ENCODE assay signal across 27 cellular contexts in genomic region chr14:22984959-22985658, GRCh38. TPM values are rescaled to one million over a fixed set of nuclear protein-coding genes. Genes with fewer than 3 reads are reported as not detected.
DNase-seq lines count a peak whose midpoint lies in the region; ATAC-seq, FAIRE-seq and TF ChIP-seq lines count a peak whose summit lies in the region.
"Had no signal": no experiment of that assay in that cellular context is flagged by ENCODE, and none has a peak within 500 bp of the region (broad histone marks: within the 10 kb centered on the region; RNA-seq: fewer than 3 reads in every experiment).

No MANE protein-coding gene starts in this region.

- TF ChIP-seq POLR2A in HepG2 (IDR thresholded peaks at IDR 0.05; ENCODE audit: insufficient read depth in 1 of 2, low read depth in 2 of 2, low read length in 2 of 2) (peak in 1 of 2 experiments; percentile 38; a peak in 1 of 4 replicates), right lobe of liver (IDR thresholded peaks at IDR 0.05) (no peak)

- H3K79me2 ChIP-seq in HepG2 (ENCODE audit: insufficient read depth, low read length) (peaks cover 29% of the 10 kb centered on the region), neural progenitor cell (ENCODE audit: low read depth) (peaks cover 48% of the 10 kb centered on the region)

- FAIRE-seq in HepG2 (lab: Jason Lieb, UNC): no peak
- FAIRE-seq: A549, GM12891, GM18507, H1 had no signal

- H3K4me1 ChIP-seq in HepG2 (ENCODE audit: insufficient read depth, low read length): peaks cover 39% of the 10 kb centered on the region
- peaks cover 0 to 27% (median 5%) of the 10 kb centered on the region in 4 donors for H3K4me1 ChIP-seq in right lobe of liver
- peaks cover under 1% of the 10 kb centered on the region for H3K4me1 ChIP-seq in neural progenitor cell

- ATAC-seq in HepG2 (no peak), right lobe of liver (no peak), GM18868 (IDR thresholded peaks at IDR 0.05; ENCODE audit: unreplicated experiment) (no peak)
- ATAC-seq: A549 had no signal

- H3K4me3 ChIP-seq in HepG2 (replicated peaks in 1 of 3; ENCODE audit: insufficient read depth in 1 of 3, low read depth in 2 of 3, low read length in 3 of 3) (no peak overlapping the region), right lobe of liver (no peak overlapping the region), neural progenitor cell (no peak overlapping the region)
- H3K4me3 ChIP-seq: A549; BLaER1 treated with 17β-estradiol and CSF1 and Interleukin-3, amounts not matched to agents 10 nM and 100 nM; GM23248 had no signal

- intact Hi-C loops in HepG2 (cut with micrococcal nuclease; ENCODE audit: unreplicated experiment): loop anchor here (5.0 to 10.0 kb wide), 2 partner anchors 113 to 320 kb away; partner anchors contain the start of genes BCL2L2, LRP10 and PPP1R3E
- intact Hi-C loops in right lobe of liver (cut with DNase I): loop anchor here (5.0 kb wide), 1 partner anchor 72 kb away; the partner anchor contains the start of gene CDH24 (in 2 of the 2)

- CTCF ChIA-PET in HepG2 (lab: Yijun Ruan, JAX; ENCODE audit: low intra/inter-chr PET ratio, low total read pairs): interaction anchor here (1.3 to 6.6 kb wide), 7 partner anchors 12 to 428 kb away, joined by 5 to 298 read pairs (median 27); partner anchors contain the start of genes CDH24 and PRMT5

- H3K4me1 Mint-ChIP-seq in brain (peaks cover 2% of the 10 kb centered on the region), nephron (peaks cover 7% of the 10 kb centered on the region), neural progenitor cell (peaks cover 3% of the 10 kb centered on the region)

- H3K9me3 ChIP-seq in HepG2 (ENCODE audit: low read length): no peaks in the 10 kb centered on the region
- H3K9me3 ChIP-seq in right lobe of liver: no peaks in the 10 kb centered on the region
- H3K9me3 ChIP-seq in neural progenitor cell (ENCODE audit: low read depth): no peaks in the 10 kb centered on the region
- H3K9me3 ChIP-seq: A549; BE2C; BLaER1 treated with 17β-estradiol and CSF1 and Interleukin-3, amounts not matched to agents 10 nM and 100 nM had no signal

- no peak overlapping the region for H3K27ac ChIP-seq in HepG2 (ENCODE audit: extremely low read length, insufficient read depth, low read length)
- H3K27ac ChIP-seq in right lobe of liver: no peak overlapping the region
- H3K27ac ChIP-seq in neural progenitor cell: no peak overlapping the region
- H3K27ac ChIP-seq: A549; BLaER1 treated with 17β-estradiol and CSF1 and Interleukin-3, amounts not matched to agents 10 nM and 100 nM; GM23248 had no signal

- no peak overlapping the region for H3K9ac ChIP-seq in HepG2 (ENCODE audit: insufficient read depth, low read depth, low read length)
- H3K9ac ChIP-seq in neural progenitor cell: no peak overlapping the region
- H3K9ac ChIP-seq: GM23248 had no signal

- BruUV-seq in HepG2 (replicated peaks; lab: Mats Ljungman, UMichigan): no TSS peak

- POLR2A ChIA-PET in HepG2 (lab: Yijun Ruan, JAX): interaction anchor here (1.2 to 25.8 kb wide), 8 partner anchors 10 to 84 kb away, joined by 3 to 1670 read pairs (median 50); partner anchors contain the start of genes CDH24, HAUS4 and PRMT5

- TF ChIP-seq EP300 in HepG2 (IDR thresholded peaks at IDR 0.05; ENCODE audit: low read depth in 2 of 2, low read length in 2 of 2) (no peak), HepG2 (CRISPR knock-in tag; IDR thresholded peaks at IDR 0.05; ENCODE audit: borderline replicate concordance) (no peak)

- H3K9me3 Mint-ChIP-seq in brain (no peaks in the 10 kb centered on the region), nephron (no peaks in the 10 kb centered on the region), neural progenitor cell (peaks cover 2% of the 10 kb centered on the region)

- H3K27me3 ChIP-seq in HepG2 (ENCODE audit: control insufficient read depth in 1 of 2, insufficient read depth in 2 of 2, low read length in 2 of 2) (no peaks in the 10 kb centered on the region; a peak in 1 of 5 replicates), right lobe of liver (no peaks in the 10 kb centered on the region), neural progenitor cell (no peaks in the 10 kb centered on the region)

- H3K4me3 Mint-ChIP-seq in brain (peak overlapping the region in 3 of 5 experiments; percentile 1 to 59 (median 17)), nephron (peak overlapping the region; percentile 24 to 39 (median 27)), neural progenitor cell (peak overlapping the region; percentile 1)
- H3K4me3 Mint-ChIP-seq: CD14-positive monocyte had no signal

- 98% methylated on average over 6 of the region's 6 CpGs for WGBS in HepG2 (ENCODE audit: low lambda C conversion rate)
- 86% methylated on average over 5 of the region's 6 CpGs for WGBS in right lobe of liver (ENCODE audit: insufficient coverage, low coverage, low lambda C conversion rate, missing lambda C conversion rate)

- DNase-seq in HepG2 (ENCODE audit: low spot score) (no peak), right lobe of liver (no peak), neural progenitor cell (ENCODE audit: low spot score) (no peak), NCI-H2227 (lab: John Stamatoyannopoulos, UW; ENCODE audit: unreplicated experiment) (no peak), SKM-1 (lab: John Stamatoyannopoulos, UW; ENCODE audit: unreplicated experiment) (no peak)
- DNase-seq: 8988T; ACHN; AML-193; BE2C; Calu3; CD4-positive, alpha-beta memory T cell; COR-L47; DMS53; DMS79 treated with DMSO at 0.1 percent for 48 hours; GF-D8; GM23248; H7; HCEC 1CT had no signal

- H3K4me2 ChIP-seq in HepG2 (ENCODE audit: low read depth, low read length) (no peak overlapping the region), neural progenitor cell (no peak overlapping the region)
- H3K4me2 ChIP-seq: A549 had no signal

- no peak overlapping the region for H2AFZ ChIP-seq in HepG2 (ENCODE audit: low read length)
- no peak overlapping the region for H2AFZ ChIP-seq in neural progenitor cell (replicated peaks)
- H2AFZ ChIP-seq: GM23248 had no signal

- H3K27ac Mint-ChIP-seq in brain: no peak overlapping the region
- no peak overlapping the region for H3K27ac Mint-ChIP-seq in nephron
- H3K27ac Mint-ChIP-seq in neural progenitor cell: no peak overlapping the region

- in situ Hi-C loops in HepG2 (cut with HindIII; ENCODE audit: extremely low pct_ligation_motif_present, low pct_unique_long_range_greater_than_20kb): loop anchor here (5.0 kb wide), 1 partner anchor 67 kb away; no protein-coding TSS in a partner anchor

- H3F3A ChIP-seq in neural progenitor cell (ENCODE audit: low read depth): peaks cover 40% of the 10 kb centered on the region

- TF ChIP-seq CTCF in HepG2 (CRISPR knock-in tag; IDR thresholded peaks at IDR 0.05) (no peak), right lobe of liver (IDR thresholded peaks at IDR 0.05) (no peak), brain (conservative IDR thresholded peaks at IDR 0.05) (no peak), nephron (IDR thresholded peaks at IDR 0.05; ENCODE audit: unreplicated experiment in 3 of 3) (no peak), neural progenitor cell (IDR thresholded peaks at IDR 0.05) (no peak)

- H3K36me3 ChIP-seq in HepG2 (replicated peaks in 1 of 2; ENCODE audit: control insufficient read depth in 1 of 2, insufficient read depth in 2 of 2, low read length in 2 of 2): peaks cover 0 to 6% of the 10 kb centered on the region in 2 experiments; a peak in 2 of 5 replicates
- H3K36me3 ChIP-seq in right lobe of liver: no peaks in the 10 kb centered on the region
- no peaks in the 10 kb centered on the region for H3K36me3 ChIP-seq in neural progenitor cell
- H3K36me3 ChIP-seq: BE2C had no signal

- no peak for TF ChIP-seq RAD21 in HepG2 (CRISPR knock-in tag; IDR thresholded peaks at IDR 0.05)

- no peaks in the 10 kb centered on the region for H4K20me1 ChIP-seq in HepG2 (ENCODE audit: insufficient read depth, low read length)
- H4K20me1 ChIP-seq in neural progenitor cell (ENCODE audit: low read depth): peaks cover 25% of the 10 kb centered on the region
- H4K20me1 ChIP-seq: BLaER1 treated with 17β-estradiol and CSF1 and Interleukin-3, amounts not matched to agents 10 nM and 100 nM had no signal

- H3K27me3 Mint-ChIP-seq in brain (peaks cover 11% of the 10 kb centered on the region), nephron (ENCODE audit: low read depth) (peaks cover 3% of the 10 kb centered on the region), neural progenitor cell (ENCODE audit: insufficient read depth, low read depth) (no peaks in the 10 kb centered on the region)
- H3K27me3 Mint-ChIP-seq: CD4-positive, alpha-beta memory T cell had no signal

- H3K36me3 Mint-ChIP-seq in brain (peaks cover 4% of the 10 kb centered on the region), nephron (ENCODE audit: low read depth) (peaks cover 10% of the 10 kb centered on the region), neural progenitor cell (peaks cover 11% of the 10 kb centered on the region)

RNA-seq across cellular contexts. Expression of gene AJUBA, which starts 2.8 kb away (rescaled TPM):
- total RNA-seq in HepG2 (2016; rRNA removed; fragmentation: Illumina TruSeq; extraction: Trizol) (109 and 157 TPM in 2 replicates), right lobe of liver (10 to 100 TPM in 5 of 6 experiments, 1 to 10 TPM in 1; 7.8 to 64.6 (median 54.2) TPM), neural progenitor cell (ENCODE audit: low replicate concordance) (99.6 and 147 TPM in 2 replicates)
- 29.1 and 32.6 TPM in 2 replicates for total RNA-seq in HepG2 (2016; cell fraction: cytosol; rRNA removed; fragmentation: Illumina TruSeq; extraction: Trizol; ENCODE audit: low read depth)
- total RNA-seq in HepG2 (2016; cell fraction: insoluble cytoplasmic fraction; rRNA removed; fragmentation: Illumina TruSeq; extraction: Trizol): 104 and 153 TPM in 2 replicates
- 72.3 and 78.5 TPM in 2 replicates for total RNA-seq in HepG2 (2016; cell fraction: membrane; rRNA removed; fragmentation: Illumina TruSeq; extraction: Trizol)
- 149 and 162 TPM in 2 replicates for total RNA-seq in HepG2 (2016; cell fraction: nucleus; rRNA removed; fragmentation: Illumina TruSeq; extraction: Trizol)
- polyA plus RNA-seq in HepG2 (2011; rRNA removed) (241 and 315 TPM in 2 replicates), brain (ENCODE audit: insufficient read depth, low read depth, low replicate concordance) (0.75 TPM)
- polyA plus RNA-seq in HepG2 (2011; cell fraction: cytosol; rRNA removed): 184 and 225 TPM in 2 replicates
- 207 and 248 TPM in 2 replicates for polyA plus RNA-seq in HepG2 (2011; cell fraction: nucleus; rRNA removed)
- polyA plus RNA-seq in HepG2 (2012): 183 and 230 TPM in 2 replicates
- polyA plus RNA-seq in HepG2 (2016; cell fraction: cytosol; fragmentation: Illumina TruSeq; extraction: Trizol; ENCODE audit: low read depth): 8.7 and 9.2 TPM in 2 replicates
- polyA plus RNA-seq in HepG2 (2016; cell fraction: insoluble cytoplasmic fraction; fragmentation: Illumina TruSeq; extraction: Trizol; ENCODE audit: low read depth): 102 and 106 TPM in 2 replicates
- 31.5 and 31.6 TPM in 2 replicates for polyA plus RNA-seq in HepG2 (2016; cell fraction: membrane; fragmentation: Illumina TruSeq; extraction: Trizol; ENCODE audit: low read depth)
- polyA plus RNA-seq in HepG2 (2016; cell fraction: nucleus; fragmentation: Illumina TruSeq; extraction: Trizol; ENCODE audit: insufficient read depth, low read depth): 158 and 165 TPM in 2 replicates
- 171 and 630 TPM in 2 replicates for polyA minus RNA-seq in HepG2 (2011; rRNA and poly(A)+ RNA removed; ENCODE audit: low replicate concordance)
- polyA minus RNA-seq in HepG2 (2011; cell fraction: cytosol; rRNA and poly(A)+ RNA removed): 150 and 166 TPM in 2 replicates
- 420 and 488 TPM in 2 replicates for polyA minus RNA-seq in HepG2 (2011; cell fraction: nucleus; rRNA and poly(A)+ RNA removed)
- polyA plus RNA-seq: CD14-positive monocyte had no signal

RNA-seq across cellular contexts. Expression of gene C14orf93, which starts 24.8 kb away (rescaled TPM):
- total RNA-seq in HepG2 (2016; rRNA removed; fragmentation: Illumina TruSeq; extraction: Trizol) (10.8 and 11.4 TPM in 2 replicates), right lobe of liver (1 to 10 TPM; 1.7 to 4.0 (median 3.2) TPM), neural progenitor cell (ENCODE audit: low replicate concordance) (8.2 and 11.0 TPM in 2 replicates)
- 3.1 and 3.7 TPM in 2 replicates for total RNA-seq in HepG2 (2016; cell fraction: cytosol; rRNA removed; fragmentation: Illumina TruSeq; extraction: Trizol; ENCODE audit: low read depth)
- total RNA-seq in HepG2 (2016; cell fraction: insoluble cytoplasmic fraction; rRNA removed; fragmentation: Illumina TruSeq; extraction: Trizol): 10.9 and 11.2 TPM in 2 replicates
- total RNA-seq in HepG2 (2016; cell fraction: membrane; rRNA removed; fragmentation: Illumina TruSeq; extraction: Trizol): 7.8 and 9.1 TPM in 2 replicates
- 6.7 and 8.3 TPM in 2 replicates for total RNA-seq in HepG2 (2016; cell fraction: nucleus; rRNA removed; fragmentation: Illumina TruSeq; extraction: Trizol)
- polyA plus RNA-seq in HepG2 (2011; rRNA removed) (19.8 and 22.5 TPM in 2 replicates), brain (ENCODE audit: insufficient read depth, low read depth, low replicate concordance) (37.3 TPM)
- 18.0 and 23.7 TPM in 2 replicates for polyA plus RNA-seq in HepG2 (2011; cell fraction: cytosol; rRNA removed)
- polyA plus RNA-seq in HepG2 (2011; cell fraction: nucleus; rRNA removed): 27.1 and 27.7 TPM in 2 replicates
- polyA plus RNA-seq in HepG2 (2012): 14.5 and 15.7 TPM in 2 replicates
- 2.6 and 3.0 TPM in 2 replicates for polyA plus RNA-seq in HepG2 (2016; cell fraction: cytosol; fragmentation: Illumina TruSeq; extraction: Trizol; ENCODE audit: low read depth)
- 9.9 and 10.2 TPM in 2 replicates for polyA plus RNA-seq in HepG2 (2016; cell fraction: insoluble cytoplasmic fraction; fragmentation: Illumina TruSeq; extraction: Trizol; ENCODE audit: low read depth)
- 6.4 TPM in 2 replicates for polyA plus RNA-seq in HepG2 (2016; cell fraction: membrane; fragmentation: Illumina TruSeq; extraction: Trizol; ENCODE audit: low read depth)
- polyA plus RNA-seq in HepG2 (2016; cell fraction: nucleus; fragmentation: Illumina TruSeq; extraction: Trizol; ENCODE audit: insufficient read depth, low read depth): 19.5 and 24.7 TPM in 2 replicates
- polyA minus RNA-seq in HepG2 (2011; rRNA and poly(A)+ RNA removed; ENCODE audit: low replicate concordance): 18.0 and 62.7 TPM in 2 replicates
- 8.0 and 14.8 TPM in 2 replicates for polyA minus RNA-seq in HepG2 (2011; cell fraction: cytosol; rRNA and poly(A)+ RNA removed)
- polyA minus RNA-seq in HepG2 (2011; cell fraction: nucleus; rRNA and poly(A)+ RNA removed): 8.8 and 11.9 TPM in 2 replicates

RNA-seq across cellular contexts. Expression of gene HAUS4, which starts 28.2 kb away (rescaled TPM):
- total RNA-seq in HepG2 (2016; rRNA removed; fragmentation: Illumina TruSeq; extraction: Trizol) (130 and 141 TPM in 2 replicates), right lobe of liver (10 to 100 TPM in 4 of 6 experiments, 1 to 10 TPM in 2; 6.8 to 17.9 (median 12.4) TPM), neural progenitor cell (ENCODE audit: low replicate concordance) (93.3 and 103 TPM in 2 replicates)
- 124 and 143 TPM in 2 replicates for total RNA-seq in HepG2 (2016; cell fraction: cytosol; rRNA removed; fragmentation: Illumina TruSeq; extraction: Trizol; ENCODE audit: low read depth)
- total RNA-seq in HepG2 (2016; cell fraction: insoluble cytoplasmic fraction; rRNA removed; fragmentation: Illumina TruSeq; extraction: Trizol): 128 and 148 TPM in 2 replicates
- 134 and 154 TPM in 2 replicates for total RNA-seq in HepG2 (2016; cell fraction: membrane; rRNA removed; fragmentation: Illumina TruSeq; extraction: Trizol)
- 82.9 and 84.6 TPM in 2 replicates for total RNA-seq in HepG2 (2016; cell fraction: nucleus; rRNA removed; fragmentation: Illumina TruSeq; extraction: Trizol)
- polyA plus RNA-seq in HepG2 (2011; rRNA removed) (64.7 and 74.4 TPM in 2 replicates), brain (ENCODE audit: insufficient read depth, low read depth, low replicate concordance) (37.9 TPM)
- polyA plus RNA-seq in HepG2 (2011; cell fraction: cytosol; rRNA removed): 49.6 and 52.3 TPM in 2 replicates
- polyA plus RNA-seq in HepG2 (2011; cell fraction: nucleus; rRNA removed): 90.4 and 93.9 TPM in 2 replicates
- polyA plus RNA-seq in HepG2 (2012): 58.5 and 83.9 TPM in 2 replicates
- 42.0 and 47.4 TPM in 2 replicates for polyA plus RNA-seq in HepG2 (2016; cell fraction: cytosol; fragmentation: Illumina TruSeq; extraction: Trizol; ENCODE audit: low read depth)
- polyA plus RNA-seq in HepG2 (2016; cell fraction: insoluble cytoplasmic fraction; fragmentation: Illumina TruSeq; extraction: Trizol; ENCODE audit: low read depth): 106 and 115 TPM in 2 replicates
- 86.6 and 89.8 TPM in 2 replicates for polyA plus RNA-seq in HepG2 (2016; cell fraction: membrane; fragmentation: Illumina TruSeq; extraction: Trizol; ENCODE audit: low read depth)
- 118 and 127 TPM in 2 replicates for polyA plus RNA-seq in HepG2 (2016; cell fraction: nucleus; fragmentation: Illumina TruSeq; extraction: Trizol; ENCODE audit: insufficient read depth, low read depth)
- polyA minus RNA-seq in HepG2 (2011; rRNA and poly(A)+ RNA removed; ENCODE audit: low replicate concordance): 39.3 and 43.1 TPM in 2 replicates
- polyA minus RNA-seq in HepG2 (2011; cell fraction: cytosol; rRNA and poly(A)+ RNA removed): 27.3 and 39.3 TPM in 2 replicates
- 50.6 and 59.4 TPM in 2 replicates for polyA minus RNA-seq in HepG2 (2011; cell fraction: nucleus; rRNA and poly(A)+ RNA removed)

RNA-seq across cellular contexts. Expression of gene PSMB5, which starts 49.6 kb away (rescaled TPM):
- total RNA-seq in HepG2 (2016; rRNA removed; fragmentation: Illumina TruSeq; extraction: Trizol) (871 and 1,316 TPM in 2 replicates), right lobe of liver (10 to 100 TPM; 51.2 to 93.5 (median 59.1) TPM), neural progenitor cell (ENCODE audit: low replicate concordance) (154 and 223 TPM in 2 replicates)
- 296 and 327 TPM in 2 replicates for total RNA-seq in HepG2 (2016; cell fraction: cytosol; rRNA removed; fragmentation: Illumina TruSeq; extraction: Trizol; ENCODE audit: low read depth)
- total RNA-seq in HepG2 (2016; cell fraction: insoluble cytoplasmic fraction; rRNA removed; fragmentation: Illumina TruSeq; extraction: Trizol): 923 and 1,358 TPM in 2 replicates
- 499 and 543 TPM in 2 replicates for total RNA-seq in HepG2 (2016; cell fraction: membrane; rRNA removed; fragmentation: Illumina TruSeq; extraction: Trizol)
- 325 and 326 TPM in 2 replicates for total RNA-seq in HepG2 (2016; cell fraction: nucleus; rRNA removed; fragmentation: Illumina TruSeq; extraction: Trizol)
- polyA plus RNA-seq in HepG2 (2011; rRNA removed) (566 and 705 TPM in 2 replicates), brain (ENCODE audit: insufficient read depth, low read depth, low replicate concordance) (234 TPM)
- 909 and 1,129 TPM in 2 replicates for polyA plus RNA-seq in HepG2 (2011; cell fraction: cytosol; rRNA removed)
- 173 and 191 TPM in 2 replicates for polyA plus RNA-seq in HepG2 (2011; cell fraction: nucleus; rRNA removed)
- polyA plus RNA-seq in HepG2 (2012): 459 and 476 TPM in 2 replicates
- polyA plus RNA-seq in HepG2 (2016; cell fraction: cytosol; fragmentation: Illumina TruSeq; extraction: Trizol; ENCODE audit: low read depth): 281 and 292 TPM in 2 replicates
- 1,127 and 1,228 TPM in 2 replicates for polyA plus RNA-seq in HepG2 (2016; cell fraction: insoluble cytoplasmic fraction; fragmentation: Illumina TruSeq; extraction: Trizol; ENCODE audit: low read depth)
- 411 and 426 TPM in 2 replicates for polyA plus RNA-seq in HepG2 (2016; cell fraction: membrane; fragmentation: Illumina TruSeq; extraction: Trizol; ENCODE audit: low read depth)
- 421 and 445 TPM in 2 replicates for polyA plus RNA-seq in HepG2 (2016; cell fraction: nucleus; fragmentation: Illumina TruSeq; extraction: Trizol; ENCODE audit: insufficient read depth, low read depth)
- 455 and 971 TPM in 2 replicates for polyA minus RNA-seq in HepG2 (2011; rRNA and poly(A)+ RNA removed; ENCODE audit: low replicate concordance)
- 370 and 379 TPM in 2 replicates for polyA minus RNA-seq in HepG2 (2011; cell fraction: cytosol; rRNA and poly(A)+ RNA removed)
- polyA minus RNA-seq in HepG2 (2011; cell fraction: nucleus; rRNA and poly(A)+ RNA removed): 156 and 157 TPM in 2 replicates

RNA-seq across cellular contexts. Expression of gene PRMT5, which starts 55.9 kb away (rescaled TPM):
- total RNA-seq in HepG2 (2016; rRNA removed; fragmentation: Illumina TruSeq; extraction: Trizol) (210 and 289 TPM in 2 replicates), right lobe of liver (10 to 100 TPM; 22.5 to 32.1 (median 25.7) TPM), neural progenitor cell (ENCODE audit: low replicate concordance) (54.6 and 97.6 TPM in 2 replicates)
- total RNA-seq in HepG2 (2016; cell fraction: cytosol; rRNA removed; fragmentation: Illumina TruSeq; extraction: Trizol; ENCODE audit: low read depth): 154 and 171 TPM in 2 replicates
- total RNA-seq in HepG2 (2016; cell fraction: insoluble cytoplasmic fraction; rRNA removed; fragmentation: Illumina TruSeq; extraction: Trizol): 224 and 314 TPM in 2 replicates
- 131 and 139 TPM in 2 replicates for total RNA-seq in HepG2 (2016; cell fraction: membrane; rRNA removed; fragmentation: Illumina TruSeq; extraction: Trizol)
- 137 and 144 TPM in 2 replicates for total RNA-seq in HepG2 (2016; cell fraction: nucleus; rRNA removed; fragmentation: Illumina TruSeq; extraction: Trizol)
- polyA plus RNA-seq in HepG2 (2011; rRNA removed) (329 and 354 TPM in 2 replicates), brain (ENCODE audit: insufficient read depth, low read depth, low replicate concordance) (64.5 TPM)
- 348 and 362 TPM in 2 replicates for polyA plus RNA-seq in HepG2 (2011; cell fraction: cytosol; rRNA removed)
- polyA plus RNA-seq in HepG2 (2011; cell fraction: nucleus; rRNA removed): 327 and 362 TPM in 2 replicates
- 137 and 192 TPM in 2 replicates for polyA plus RNA-seq in HepG2 (2012)
- 39.5 and 40.9 TPM in 2 replicates for polyA plus RNA-seq in HepG2 (2016; cell fraction: cytosol; fragmentation: Illumina TruSeq; extraction: Trizol; ENCODE audit: low read depth)
- 294 and 308 TPM in 2 replicates for polyA plus RNA-seq in HepG2 (2016; cell fraction: insoluble cytoplasmic fraction; fragmentation: Illumina TruSeq; extraction: Trizol; ENCODE audit: low read depth)
- 72.5 and 74.3 TPM in 2 replicates for polyA plus RNA-seq in HepG2 (2016; cell fraction: membrane; fragmentation: Illumina TruSeq; extraction: Trizol; ENCODE audit: low read depth)
- 212 and 229 TPM in 2 replicates for polyA plus RNA-seq in HepG2 (2016; cell fraction: nucleus; fragmentation: Illumina TruSeq; extraction: Trizol; ENCODE audit: insufficient read depth, low read depth)
- polyA minus RNA-seq in HepG2 (2011; rRNA and poly(A)+ RNA removed; ENCODE audit: low replicate concordance): 563 and 739 TPM in 2 replicates
- 136 and 191 TPM in 2 replicates for polyA minus RNA-seq in HepG2 (2011; cell fraction: cytosol; rRNA and poly(A)+ RNA removed)
- 169 and 174 TPM in 2 replicates for polyA minus RNA-seq in HepG2 (2011; cell fraction: nucleus; rRNA and poly(A)+ RNA removed)
